ENCODE assay signal across 8 cellular contexts in the genomic region with DNA sequence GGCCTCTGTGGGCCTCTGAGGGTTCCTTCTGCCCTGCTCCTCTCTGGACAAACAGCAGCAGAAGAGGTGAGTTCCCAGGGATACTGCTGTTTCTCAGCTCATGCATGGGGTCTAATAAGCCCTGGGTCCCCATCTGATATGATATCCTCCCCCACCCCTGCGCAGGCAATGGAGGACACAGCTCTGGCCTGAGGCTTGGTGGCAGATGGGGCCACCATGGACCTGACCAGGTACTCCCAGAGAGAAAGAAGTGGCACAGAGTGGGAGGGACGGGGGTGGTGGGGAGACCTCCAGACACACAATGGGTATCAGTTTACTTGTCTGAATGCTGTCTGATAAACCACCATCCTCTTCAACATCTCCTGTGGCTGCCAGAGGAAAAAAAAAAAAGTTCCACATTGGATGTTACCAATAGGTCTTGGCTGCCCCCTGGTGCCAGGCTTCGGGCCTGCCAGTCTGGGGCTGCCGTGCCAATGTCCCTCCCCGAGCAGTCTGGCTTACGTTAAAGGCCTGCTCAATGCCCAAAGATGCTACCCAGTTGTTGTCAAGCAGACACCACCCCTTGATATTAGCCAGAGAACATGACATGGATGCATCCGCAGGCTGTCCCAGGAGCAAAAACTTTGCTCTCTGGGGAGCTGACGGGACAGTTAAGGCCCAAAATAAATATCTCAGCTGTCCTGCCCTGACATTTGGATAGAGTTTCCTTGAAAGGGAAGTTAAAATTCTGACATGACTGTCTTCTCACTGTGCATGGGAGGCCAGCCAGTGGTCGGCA. TPM values are rescaled to one million over a fixed set of nuclear protein-coding genes. Genes with fewer than 3 reads are reported as not detected.
DNase-seq lines count a peak whose midpoint lies in the region; ATAC-seq and TF ChIP-seq lines count a peak whose summit lies in the region.

No MANE protein-coding gene starts in this region.

- no peak overlapping the region for H3K27ac Mint-ChIP-seq in mesothelial cell of epicardium

- ATAC-seq in Right ventricle myocardium inferior = peak; percentile 62

- intact Hi-C loops in Right ventricle myocardium inferior (cut with DNase I) = loop anchor here (1.0 kb wide), 2 partner anchors 120 to 274 kb away; no protein-coding TSS in a partner anchor
- intact Hi-C loops in cardiac septum (cut with DNase I) = loop anchor here (1.0 to 5.0 kb wide), 2 partner anchors 120 to 277 kb away; no protein-coding TSS in a partner anchor

- DNase-seq in Right ventricle myocardium inferior (ENCODE audit: missing footprints) (peak; percentile 88), cardiac septum (ENCODE audit: low spot score) (no peak), HS-27A (ENCODE audit: low read depth) (peak; percentile 30), NCI-H748 treated with DMSO at 0.1 percent for 48 hours (lab: John Stamatoyannopoulos, UW) (peak; percentile 63), mesothelial cell of epicardium (ENCODE audit: low spot score in 2 of 2, unreplicated experiment in 2 of 2) (peak; percentile 53 to 81)
- DNase-seq in activated CD8-positive, alpha-beta memory T cell treated with anti-CD3 and anti-CD28 coated beads for 1 hour (ENCODE audit: extremely low read depth in 1 of 2, low read depth in 1 of 2) = peak; percentile 42 to 66
- DNase-seq in effector CD8-positive, alpha-beta T cell (lab: John Stamatoyannopoulos, UW) = peak; percentile 71
- peak; percentile 61 to 74 for DNase-seq in stimulated activated CD8-positive, alpha-beta memory T cell treated with anti-CD3 and anti-CD28 coated beads, Interleukin-2, amount 100 ng/mL, for 48 hours (ENCODE audit: low read depth in 2 of 2)

- H3K4me3 Mint-ChIP-seq in mesothelial cell of epicardium = no peak overlapping the region

- H3K27me3 Mint-ChIP-seq in mesothelial cell of epicardium (ENCODE audit: low read depth) = peaks cover 52% of the 10 kb centered on the region

- peaks cover 10% of the 10 kb centered on the region for H3K4me1 Mint-ChIP-seq in mesothelial cell of epicardium

- H3K36me3 Mint-ChIP-seq in mesothelial cell of epicardium = no peaks in the 10 kb centered on the region

- no peaks in the 10 kb centered on the region for H3K9me3 Mint-ChIP-seq in mesothelial cell of epicardium

- TF ChIP-seq CTCF in mesothelial cell of epicardium (IDR thresholded peaks at IDR 0.05; ENCODE audit: unreplicated experiment) = peak; percentile 75

RNA-seq across cellular contexts. Expression of gene ABCC8, which starts 27.9 kb away (rescaled TPM):
- total RNA-seq in Right ventricle myocardium inferior (1.1 TPM), cardiac septum (3.9 TPM), mesothelial cell of epicardium (not detected in 3 replicates)

RNA-seq across cellular contexts. Expression of gene USH1C, which starts 39.7 kb away (rescaled TPM):
- not detected for total RNA-seq in Right ventricle myocardium inferior
- total RNA-seq in cardiac septum = not detected
- 0.29 to 0.88 TPM (median 0.54 TPM) in 3 replicates for total RNA-seq in mesothelial cell of epicardium

RNA-seq across cellular contexts. Expression of gene OTOG, which starts 42.5 kb away (rescaled TPM):
- total RNA-seq in Right ventricle myocardium inferior = not detected
- not detected for total RNA-seq in cardiac septum
- total RNA-seq in mesothelial cell of epicardium = 1.2 to 2.8 TPM (median 1.8 TPM) in 3 replicates
